1 cellular context compared by ENCODE assay signal in genomic region chr6:136307351-136307750, GRCh38.
A peak's percentile ranks its signal among the peaks of the same experiment; 100 is the strongest.
TF ChIP-seq lines count a peak whose summit lies in the region.

No MANE protein-coding gene starts in this region.

TF ChIP-seq in K562, 482 proteins besides CTCF, POLR2A, EP300 and RAD21 (continued from another document and continues in another):
- TF ChIP-seq ZBTB40 (IDR thresholded peaks at IDR 0.05) (peak; percentile 98), ZBTB40 (CRISPR knock-in tag; IDR thresholded peaks at IDR 0.05) (peak; percentile 97), ZFX (CRISPR knock-in tag; IDR thresholded peaks at IDR 0.05) (peak; percentile 37; the same call in 1 of the 2 replicates), PBX2 (CRISPR knock-in tag; IDR thresholded peaks at IDR 0.05; ENCODE audit: low read depth) (no peak), PBX2 (tag; conservative IDR thresholded peaks at IDR 0.05; ENCODE audit: low read depth) (0 out of 2 replicates have a peak, but pooled peaks have one; percentile 11), CEBPZ (IDR thresholded peaks at IDR 0.05; ENCODE audit: borderline replicate concordance, low read depth, low read length) (no peak), CHAMP1 (IDR thresholded peaks at IDR 0.05) (0 out of 2 replicates have a peak, but pooled peaks have one; percentile 26), SMARCA4 (IDR thresholded peaks at IDR 0.05) (peak; percentile 56; the same call in 1 of the 2 replicates), MYC (IDR thresholded peaks at IDR 0.05; ENCODE audit: low read depth, low read length) (no peak), MYC (CRISPR knock-in tag; IDR thresholded peaks at IDR 0.05; ENCODE audit: borderline replicate concordance, low read depth) (no peak), TAL1 (IDR thresholded peaks at IDR 0.05) (peak; percentile 86), SUPT5H (IDR thresholded peaks at IDR 0.05) (no peak), KAT8 (IDR thresholded peaks at IDR 0.05; ENCODE audit: low read depth) (no peak), TFAM (CRISPR knock-in tag; conservative IDR thresholded peaks at IDR 0.05) (no peak), PTTG1 (tag; IDR thresholded peaks at IDR 0.05; ENCODE audit: low read depth) (no peak), STAT5A (IDR thresholded peaks at IDR 0.05; ENCODE audit: borderline replicate concordance, low read length) (peak; percentile 72), MITF (IDR thresholded peaks at IDR 0.05) (no peak), MLLT1 (IDR thresholded peaks at IDR 0.05) (no peak), YY1 (IDR thresholded peaks at IDR 0.05; ENCODE audit: borderline replicate concordance in 1 of 3, control insufficient read depth in 1 of 3, extremely low read depth in 1 of 3, insufficient read depth in 3 of 3, insufficient read length in 1 of 3, insufficient replicate concordance in 2 of 3, low read depth in 1 of 3, low read length in 2 of 3) (peak in 1 of 3 experiments; percentile 81), HOXB6 (CRISPR knock-in tag; IDR thresholded peaks at IDR 0.05; ENCODE audit: borderline replicate concordance) (no peak), ATF4 (CRISPR knock-in tag; IDR thresholded peaks at IDR 0.05) (0 out of 2 replicates have a peak, but pooled peaks have one; percentile 7), MTA2 (IDR thresholded peaks at IDR 0.05; ENCODE audit: low read depth) (peak; percentile 75), ZNF282 (CRISPR knock-in tag; IDR thresholded peaks at IDR 0.05) (no peak), CREBBP (IDR thresholded peaks at IDR 0.05; ENCODE audit: low read depth, low read length) (no peak), BRF2 (IDR thresholded peaks at IDR 0.05; ENCODE audit: borderline replicate concordance, insufficient read depth, insufficient read length) (no peak), ZNF57 (CRISPR knock-in tag; IDR thresholded peaks at IDR 0.05) (no peak), GATA2 (CRISPR knock-in tag; IDR thresholded peaks at IDR 0.05) (peak; percentile 75), PHB2 (IDR thresholded peaks at IDR 0.05; ENCODE audit: low read depth) (0 out of 2 replicates have a peak, but pooled peaks have one; percentile 20), CBFA2T2 (conservative IDR thresholded peaks at IDR 0.05) (peak; percentile 81)
